Comparison of ENCODE assay signal across 18 cellular contexts in the genomic region with DNA sequence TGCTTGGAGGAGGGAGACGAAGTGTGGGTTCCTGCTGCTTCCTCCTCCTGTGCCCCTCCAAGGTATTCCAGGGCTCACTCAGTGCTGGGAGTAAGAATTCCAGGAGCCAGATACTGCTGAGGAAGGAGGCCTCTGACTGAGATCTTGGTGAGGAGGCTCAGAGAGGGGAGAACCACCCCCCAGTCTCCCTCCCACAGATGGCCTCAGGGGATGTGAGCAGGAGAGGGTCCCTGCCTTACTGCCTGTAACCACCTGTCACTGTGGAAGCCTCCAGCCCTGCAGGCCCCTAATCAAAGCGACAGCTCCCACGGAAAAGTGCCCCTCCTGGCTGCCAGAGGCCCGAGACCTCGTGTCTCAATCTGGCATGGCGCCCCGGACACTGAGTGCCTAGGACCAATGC. TPM values are rescaled to one million over a fixed set of nuclear protein-coding genes. Genes with fewer than 3 reads are reported as not detected.
A peak's percentile ranks its signal among the peaks of the same experiment; 100 is the strongest.
DNase-seq lines count a peak whose midpoint lies in the region; ATAC-seq and TF ChIP-seq lines count a peak whose summit lies in the region.
"Had no signal": no experiment of that assay in that cellular context is flagged by ENCODE, and none has a peak within 500 bp of the region (broad histone marks: within the 10 kb centered on the region; RNA-seq: fewer than 3 reads in every experiment).

No MANE protein-coding gene starts in this region.

- H2AFZ ChIP-seq in neuronal stem cell (ENCODE audit: low read length) = no peak overlapping the region
- H2AFZ ChIP-seq: GM23338 had no signal

- peak overlapping the region; percentile 55 for H3K23ac ChIP-seq in neuronal stem cell (ENCODE audit: low read depth, low read length, poor library complexity)

- H3K18ac ChIP-seq in neuronal stem cell (ENCODE audit: low read length) = peak overlapping the region; percentile 71

- H2BK12ac ChIP-seq in neuronal stem cell (ENCODE audit: low read length) = no peak overlapping the region

- H2BK5ac ChIP-seq in neuronal stem cell (ENCODE audit: low read length) = peak overlapping the region; percentile 53

- no peak overlapping the region for H3K14ac ChIP-seq in neuronal stem cell (ENCODE audit: low read length)

- no peak overlapping the region for H3K4me2 ChIP-seq in neuronal stem cell (ENCODE audit: insufficient read depth, low read length, poor library complexity, severe bottlenecking)
- H3K4me2 ChIP-seq: BLaER1, GM23338 had no signal

- H4K91ac ChIP-seq in neuronal stem cell (ENCODE audit: low read depth, low read length, poor library complexity) = no peak overlapping the region

- peak overlapping the region; percentile 10 for H3K9ac ChIP-seq in SK-N-MC (ENCODE audit: insufficient read length)
- no peak overlapping the region for H3K9ac ChIP-seq in neuronal stem cell (ENCODE audit: low read depth, low read length, poor library complexity)
- H3K9ac ChIP-seq: BLaER1 had no signal

- H3K27me3 ChIP-seq in neuronal stem cell (ENCODE audit: control insufficient read depth in 3 of 3, insufficient read depth in 3 of 3, low read depth in 1 of 3, low read length in 3 of 3) (peaks cover 0 to 24% (median 12%) of the 10 kb centered on the region in 3 experiments), esophagus squamous epithelium (peaks cover 0 to 40% (median 0%) of the 10 kb centered on the region in 4 donors)

- H3K9me3 ChIP-seq in HEK293 (ENCODE audit: control insufficient read depth, insufficient read depth, low read depth, low read length) = no peaks in the 10 kb centered on the region
- no peaks in the 10 kb centered on the region for H3K9me3 ChIP-seq in SK-N-MC (ENCODE audit: low read depth, low read length)
- peaks cover 0 to 12% of the 10 kb centered on the region in 2 donors for H3K9me3 ChIP-seq in neuronal stem cell (replicated peaks in 1 of 2; ENCODE audit: control insufficient read depth in 2 of 2, insufficient read depth in 1 of 2, low read depth in 1 of 2, low read length in 2 of 2)
- no peaks in the 10 kb centered on the region for H3K9me3 ChIP-seq in esophagus squamous epithelium
- H3K9me3 ChIP-seq: BLaER1, HAP-1 had no signal

- H3K4ac ChIP-seq in neuronal stem cell (ENCODE audit: low read length) = no peak overlapping the region

- peak overlapping the region; percentile 63 for H2AK5ac ChIP-seq in neuronal stem cell (ENCODE audit: low read depth, low read length)

- H3K79me1 ChIP-seq in neuronal stem cell (ENCODE audit: low read depth, low read length) = peaks cover 2% of the 10 kb centered on the region

- H2BK15ac ChIP-seq in neuronal stem cell (ENCODE audit: low read length) = no peak overlapping the region

- no peak overlapping the region for H3K4me3 ChIP-seq in HEK293 (ENCODE audit: low read depth, low read length)
- H3K4me3 ChIP-seq in SK-N-MC = no peak overlapping the region
- no peak overlapping the region for H3K4me3 ChIP-seq in neuronal stem cell (ENCODE audit: low read length in 2 of 2)
- H3K4me3 ChIP-seq in esophagus squamous epithelium = no peak overlapping the region
- H3K4me3 ChIP-seq: BLaER1, GM12878, GM23338, HAP-1 had no signal

- no peak for TF ChIP-seq POLR2A in esophagus squamous epithelium (IDR thresholded peaks at IDR 0.05)

- no peak for ATAC-seq in HG02588 (IDR thresholded peaks at IDR 0.05; ENCODE audit: unreplicated experiment)
- ATAC-seq: GM12878, GM23338 had no signal

- intact Hi-C loops in esophagus squamous epithelium (cut with DNase I) = no loop called here

- no peak overlapping the region for H3K27ac ChIP-seq in HEK293 (ENCODE audit: extremely low read depth, low read depth, low read length)
- no peak overlapping the region for H3K27ac ChIP-seq in SK-N-MC
- no peak overlapping the region for H3K27ac ChIP-seq in neuronal stem cell (replicated peaks; ENCODE audit: low read length)
- H3K27ac ChIP-seq in esophagus squamous epithelium = no peak overlapping the region
- H3K27ac ChIP-seq: 22Rv1, BLaER1, HL-60 had no signal

- H2BK120ac ChIP-seq in neuronal stem cell (ENCODE audit: low read depth, low read length) = no peak overlapping the region

- WGBS in neuronal stem cell (ENCODE audit: extremely low coverage in 2 of 2, insufficient read length in 2 of 2, insufficient replicate concordance in 1 of 2), 2 donors = no CpG with 5 or more reads among the region's 7 CpGs
- 80 to 92% methylated on average over 1 of the region's 7 CpGs for WGBS in esophagus squamous epithelium, 2 donors

- CTCF ChIA-PET in HEK293 (lab: Yijun Ruan, JAX) = interaction anchor here (0.5 to 6.5 kb wide), 4 partner anchors 9 to 43 kb away, joined by 3 to 49 read pairs (median 4); no protein-coding TSS in a partner anchor

- TF ChIP-seq CTCF in HEK293 (tag by site-specific recombination; IDR thresholded peaks at IDR 0.05) (no peak), esophagus squamous epithelium (IDR thresholded peaks at IDR 0.05) (no peak)

- POLR2A ChIA-PET in HEK293 (lab: Yijun Ruan, JAX) = interaction anchor here (0.7 kb wide), 1 partner anchor 23 kb away, joined by 3 read pairs; no protein-coding TSS in a partner anchor

- H3K4me1 ChIP-seq in HEK293 (ENCODE audit: control insufficient read depth, insufficient read depth, low read length) (no peaks in the 10 kb centered on the region), neuronal stem cell (ENCODE audit: control insufficient read depth in 2 of 2, insufficient read depth in 1 of 2, low read depth in 1 of 2, low read length in 2 of 2) (peaks cover 6 to 16% of the 10 kb centered on the region in 2 donors), esophagus squamous epithelium (peaks cover 0 to 5% (median 0%) of the 10 kb centered on the region in 3 donors)
- H3K4me1 ChIP-seq: HAP-1 had no signal

- H3K36me3 ChIP-seq in HEK293 (ENCODE audit: control insufficient read depth in 2 of 2, insufficient read depth in 1 of 2, low read length in 2 of 2) (no peaks in the 10 kb centered on the region), SK-N-MC (ENCODE audit: insufficient read depth, low read length) (no peaks in the 10 kb centered on the region), neuronal stem cell (replicated peaks in 1 of 2; ENCODE audit: control insufficient read depth in 2 of 2, insufficient read depth in 2 of 2, low read length in 2 of 2) (no peaks in the 10 kb centered on the region), esophagus squamous epithelium (no peaks in the 10 kb centered on the region)
- H3K36me3 ChIP-seq: BLaER1, HAP-1 had no signal

- peak; percentile 28 for DNase-seq in DMS 273 (lab: John Stamatoyannopoulos, UW; ENCODE audit: unreplicated experiment)
- DNase-seq in DMS 273 treated with DMSO at 0.1 percent for 48 hours (lab: John Stamatoyannopoulos, UW) = no peak
- DNase-seq in SK-N-MC (ENCODE audit: low read depth, low spot score) = no peak
- DNase-seq in neuronal stem cell (ENCODE audit: low spot score) = no peak
- no peak for DNase-seq in mucosa of gallbladder (ENCODE audit: low spot score)
- no peak for DNase-seq in esophagus squamous epithelium (lab: John Stamatoyannopoulos, UW)
- DNase-seq: AML-193; CD8-positive, alpha-beta memory T cell; DMS79; HFFc6 had no signal

- no peak overlapping the region for H4K8ac ChIP-seq in neuronal stem cell (ENCODE audit: low read depth, low read length)

TF ChIP-seq in HEK293, 187 proteins besides CTCF, POLR2A, EP300 and RAD21 (continues in another document):
- peak; percentile 34; the same call in 1 of the 2 replicates for TF ChIP-seq ZFHX2 (tag by site-specific recombination; conservative IDR thresholded peaks at IDR 0.05)
- TF ChIP-seq, protein P1, sequence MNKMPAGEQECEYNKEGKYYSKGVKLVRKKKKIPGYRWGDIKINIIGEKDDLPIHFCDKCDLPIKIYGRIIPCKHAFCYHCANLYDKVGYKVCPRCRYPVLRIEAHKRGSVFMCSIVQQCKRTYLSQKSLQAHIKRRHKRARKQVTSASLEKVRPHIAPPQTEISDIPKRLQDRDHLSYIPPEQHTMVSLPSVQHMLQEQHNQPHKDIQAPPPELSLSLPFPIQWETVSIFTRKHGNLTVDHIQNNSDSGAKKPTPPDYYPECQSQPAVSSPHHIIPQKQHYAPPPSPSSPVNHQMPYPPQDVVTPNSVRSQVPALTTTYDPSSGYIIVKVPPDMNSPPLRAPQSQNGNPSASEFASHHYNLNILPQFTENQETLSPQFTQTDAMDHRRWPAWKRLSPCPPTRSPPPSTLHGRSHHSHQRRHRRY (tag by site-specific recombination; IDR thresholded peaks at IDR 0.05) = no peak
- TF ChIP-seq, protein P2, sequence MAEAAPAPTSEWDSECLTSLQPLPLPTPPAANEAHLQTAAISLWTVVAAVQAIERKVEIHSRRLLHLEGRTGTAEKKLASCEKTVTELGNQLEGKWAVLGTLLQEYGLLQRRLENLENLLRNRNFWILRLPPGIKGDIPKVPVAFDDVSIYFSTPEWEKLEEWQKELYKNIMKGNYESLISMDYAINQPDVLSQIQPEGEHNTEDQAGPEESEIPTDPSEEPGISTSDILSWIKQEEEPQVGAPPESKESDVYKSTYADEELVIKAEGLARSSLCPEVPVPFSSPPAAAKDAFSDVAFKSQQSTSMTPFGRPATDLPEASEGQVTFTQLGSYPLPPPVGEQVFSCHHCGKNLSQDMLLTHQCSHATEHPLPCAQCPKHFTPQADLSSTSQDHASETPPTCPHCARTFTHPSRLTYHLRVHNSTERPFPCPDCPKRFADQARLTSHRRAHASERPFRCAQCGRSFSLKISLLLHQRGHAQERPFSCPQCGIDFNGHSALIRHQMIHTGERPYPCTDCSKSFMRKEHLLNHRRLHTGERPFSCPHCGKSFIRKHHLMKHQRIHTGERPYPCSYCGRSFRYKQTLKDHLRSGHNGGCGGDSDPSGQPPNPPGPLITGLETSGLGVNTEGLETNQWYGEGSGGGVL (tag by site-specific recombination; IDR thresholded peaks at IDR 0.05) = peak; percentile 65
- peak; percentile 79 for TF ChIP-seq GLIS1 (tag by site-specific recombination; IDR thresholded peaks at IDR 0.05)
- no peak for TF ChIP-seq ZNF776 (tag by site-specific recombination; IDR thresholded peaks at IDR 0.05; ENCODE audit: borderline replicate concordance)
- no peak for TF ChIP-seq BCL11A (tag by site-specific recombination; IDR thresholded peaks at IDR 0.05; ENCODE audit: low read depth)

RNA-seq across cellular contexts. Expression of a gene that starts 7.6 kb away (rescaled TPM):
- 2.4 TPM for polyA plus RNA-seq in neuronal stem cell (2013, experiment 1 of 2)
- 2.6 TPM for polyA plus RNA-seq in neuronal stem cell (2013, experiment 2 of 2)
- 1.6 TPM for total RNA-seq in mucosa of gallbladder
- under 1 TPM in 3 of 4 donors, not detected in 1; 0.35 to 0.57 (median 0.48) TPM for total RNA-seq in esophagus squamous epithelium

RNA-seq across cellular contexts. Expression of a gene that starts 38.1 kb away (rescaled TPM):
- 49.7 TPM for polyA plus RNA-seq in neuronal stem cell (2013, experiment 1 of 2)
- polyA plus RNA-seq in neuronal stem cell (2013, experiment 2 of 2) = 50.2 TPM
- total RNA-seq in mucosa of gallbladder (31.1 TPM), esophagus squamous epithelium (10 to 100 TPM; 34.0 to 48.6 (median 35.7) TPM)

RNA-seq across cellular contexts. Expression of a gene that starts 40.3 kb away (rescaled TPM):
- 4.2 TPM for polyA plus RNA-seq in neuronal stem cell (2013, experiment 1 of 2)
- 4.2 TPM for polyA plus RNA-seq in neuronal stem cell (2013, experiment 2 of 2)
- total RNA-seq in mucosa of gallbladder (0.32 TPM), esophagus squamous epithelium (under 1 TPM in 2 of 4 donors, not detected in 2; 0.18 to 0.38 TPM)
- total RNA-seq: CD8-positive, alpha-beta memory T cell; GM12878; HFFc6 had no signal
- polyA plus RNA-seq: CD8-positive, alpha-beta memory T cell had no signal

RNA-seq across cellular contexts. Expression of a gene that starts 40.8 kb away (rescaled TPM):
- 57.3 TPM for polyA plus RNA-seq in neuronal stem cell (2013, experiment 1 of 2)
- polyA plus RNA-seq in neuronal stem cell (2013, experiment 2 of 2) = 54.2 TPM
- total RNA-seq in mucosa of gallbladder = 69.8 TPM
- 10 to 100 TPM; 42.6 to 82.0 (median 67.2) TPM for total RNA-seq in esophagus squamous epithelium

RNA-seq across cellular contexts. Expression of a gene that starts 54.5 kb away (rescaled TPM):
- polyA plus RNA-seq in neuronal stem cell (2013, experiment 1 of 2) = 0.21 TPM
- 0.14 TPM for polyA plus RNA-seq in neuronal stem cell (2013, experiment 2 of 2)
- total RNA-seq in mucosa of gallbladder = 26.8 TPM
- 10 to 100 TPM in 1 of 4 donors, 1 to 10 TPM in 3; 3.9 to 10.4 (median 8.9) TPM for total RNA-seq in esophagus squamous epithelium
